ENCODE assay signal across 8 cellular contexts in the genomic region with DNA sequence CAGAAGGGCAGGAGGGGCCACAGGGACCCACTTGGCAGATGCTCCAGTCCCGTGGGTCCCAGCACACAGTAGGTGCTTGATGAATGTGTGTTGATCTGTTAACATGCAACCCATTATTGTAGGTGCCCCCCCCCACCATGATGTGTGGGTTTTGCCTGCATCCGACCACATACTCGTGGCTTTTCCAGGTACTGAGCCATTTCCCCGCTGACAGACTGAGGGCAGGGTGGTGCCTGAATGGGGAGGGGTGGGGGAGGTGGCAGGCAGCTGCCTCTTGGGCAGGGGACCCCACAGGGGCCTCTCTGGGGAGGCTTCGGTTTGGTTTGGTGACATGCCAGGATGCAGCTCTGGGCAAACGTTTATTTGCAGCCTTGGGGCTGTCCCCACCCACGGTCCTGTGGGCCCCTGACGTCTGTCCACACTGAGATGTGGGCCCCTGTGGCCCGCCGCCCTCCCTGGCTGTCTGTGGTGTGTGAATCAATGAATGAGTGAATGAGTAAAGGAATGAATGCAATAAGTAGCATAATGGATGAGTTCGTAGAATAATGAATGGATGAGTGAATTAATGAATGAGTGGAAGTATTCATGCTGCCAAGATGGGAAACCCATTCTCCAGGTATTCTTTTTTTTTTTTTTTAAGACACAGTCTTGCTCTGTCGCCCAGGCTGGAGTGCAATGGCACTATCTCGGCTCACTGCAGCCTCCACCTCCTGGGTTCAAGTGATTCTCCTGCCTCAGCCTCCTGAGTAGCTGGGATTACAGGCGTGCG. TPM values are rescaled to one million over a fixed set of nuclear protein-coding genes. Genes with fewer than 3 reads are reported as not detected.
DNase-seq lines count a peak whose midpoint lies in the region; ATAC-seq and TF ChIP-seq lines count a peak whose summit lies in the region.

No MANE protein-coding gene starts in this region.

- TF ChIP-seq POLR2A in breast epithelium (IDR thresholded peaks at IDR 0.05), result no peak

- H3K36me3 ChIP-seq in breast epithelium (no peaks in the 10 kb centered on the region), urinary bladder (ENCODE audit: insufficient read depth) (no peaks in the 10 kb centered on the region)

- no peaks in the 10 kb centered on the region for H3K9me3 ChIP-seq in breast epithelium

- H3K4me3 Mint-ChIP-seq in activated B cell treated with CpG ODN at 0.5 μM for 24 hours (peak overlapping the region; percentile 95), progenitor cell of endocrine pancreas (ENCODE audit: low read depth) (peak overlapping the region; percentile 66)

- H3K27ac ChIP-seq in breast epithelium (peak overlapping the region; percentile 99 to 100), urinary bladder (ENCODE audit: low read depth) (peak overlapping the region; percentile 34)

- DNase-seq in activated B cell treated with CpG ODN at 0.5 μM for 24 hours (peak; percentile 83), breast epithelium (ENCODE audit: low spot score in 2 of 2) (no peak), progenitor cell of endocrine pancreas (ENCODE audit: low spot score, unreplicated experiment) (no peak), 8988T (no peak), NCI-H345 (lab: John Stamatoyannopoulos, UW) (no peak), NCI-H1694 (lab: John Stamatoyannopoulos, UW) (no peak)

- H3K4me3 ChIP-seq in breast epithelium, result no peak overlapping the region
- no peak overlapping the region for H3K4me3 ChIP-seq in urinary bladder (ENCODE audit: low read depth, low read length)

- 38% methylated on average over 15 of the region's 15 CpGs for WGBS in urinary bladder

- peak; percentile 30 for ATAC-seq in HG02623 (IDR thresholded peaks at IDR 0.05; ENCODE audit: unreplicated experiment)
- peak; percentile 57 for ATAC-seq in activated B cell treated with CpG ODN at 0.5 μM for 24 hours (ENCODE audit: low read depth)

- H3K27me3 ChIP-seq in breast epithelium, result no peaks in the 10 kb centered on the region

- TF ChIP-seq CTCF in activated B cell treated with CpG ODN at 0.5 μM for 24 hours (IDR thresholded peaks at IDR 0.05) (no peak), breast epithelium (IDR thresholded peaks at IDR 0.05) (no peak), progenitor cell of endocrine pancreas (IDR thresholded peaks at IDR 0.05; ENCODE audit: unreplicated experiment) (no peak)

- POLR2A ChIA-PET in activated B cell treated with CpG ODN at 0.5 μM for 24 hours (lab: Charles Lee), result interaction anchor here (0.6 to 9.5 kb wide), 14 partner anchors 12 to 764 kb away, joined by 3 to 926 read pairs (median 4); partner anchors contain the start of genes IQCN, JUND, LSM4 and MPV17L2

- no peaks in the 10 kb centered on the region for H3K27me3 Mint-ChIP-seq in activated B cell treated with CpG ODN at 0.5 μM for 24 hours
- H3K27me3 Mint-ChIP-seq in progenitor cell of endocrine pancreas, result no peaks in the 10 kb centered on the region

- H3K36me3 Mint-ChIP-seq in activated B cell treated with CpG ODN at 0.5 μM for 24 hours (ENCODE audit: low read depth) (peaks cover 2% of the 10 kb centered on the region), progenitor cell of endocrine pancreas (ENCODE audit: insufficient read depth) (no peaks in the 10 kb centered on the region)

- CTCF ChIA-PET in activated B cell treated with CpG ODN at 0.5 μM for 24 hours (lab: Charles Lee), result interaction anchor here (0.6 to 2.6 kb wide), 5 partner anchors 10 to 282 kb away, joined by 3 to 30 read pairs (median 3); partner anchors contain the start of genes ARRDC2, JUND and LSM4

- H3K4me1 ChIP-seq in breast epithelium, result no peaks in the 10 kb centered on the region
- no peaks in the 10 kb centered on the region for H3K4me1 ChIP-seq in urinary bladder (ENCODE audit: insufficient read depth)

- peak overlapping the region; percentile 96 for H3K27ac Mint-ChIP-seq in activated B cell treated with CpG ODN at 0.5 μM for 24 hours
- peak overlapping the region; percentile 84 for H3K27ac Mint-ChIP-seq in progenitor cell of endocrine pancreas

- intact Hi-C loops in activated B cell treated with CpG ODN at 0.5 μM for 24 hours (cut with micrococcal nuclease), result loop anchor here (1.0 kb wide), 3 partner anchors 9 to 33 kb away; partner anchors contain the start of genes JUND and LSM4
- intact Hi-C loops in breast epithelium (cut with DNase I; ENCODE audit: low total_unique reads), result no loop called here

- no peaks in the 10 kb centered on the region for H3K9me3 Mint-ChIP-seq in activated B cell treated with CpG ODN at 0.5 μM for 24 hours
- no peaks in the 10 kb centered on the region for H3K9me3 Mint-ChIP-seq in progenitor cell of endocrine pancreas (ENCODE audit: low read depth)

- H3K4me1 Mint-ChIP-seq in activated B cell treated with CpG ODN at 0.5 μM for 24 hours (peaks cover 66% of the 10 kb centered on the region), progenitor cell of endocrine pancreas (ENCODE audit: low read depth) (peaks cover 16% of the 10 kb centered on the region)

RNA-seq across cellular contexts. Expression of gene JUND, which starts 9.0 kb away (rescaled TPM):
- total RNA-seq in activated B cell treated with CpG ODN at 0.5 μM for 24 hours (206 and 225 TPM in 2 replicates), breast epithelium (100 to 1,000 TPM; 325 to 833 (median 602) TPM), progenitor cell of endocrine pancreas (158 and 168 TPM in 2 replicates), urinary bladder (59.5 TPM)
- 473 TPM for polyA plus RNA-seq in urinary bladder

RNA-seq across cellular contexts. Expression of gene IQCN, which starts 16.2 kb away (rescaled TPM):
- total RNA-seq in activated B cell treated with CpG ODN at 0.5 μM for 24 hours, result 15.6 and 17.8 TPM in 2 replicates
- 10 to 100 TPM in 1 of 3 donors, 1 to 10 TPM in 2; 7.0 to 16.6 (median 9.5) TPM for total RNA-seq in breast epithelium
- 10.5 and 10.9 TPM in 2 replicates for total RNA-seq in progenitor cell of endocrine pancreas
- 1.3 TPM for total RNA-seq in urinary bladder
- 1.8 TPM for polyA plus RNA-seq in urinary bladder

RNA-seq across cellular contexts. Expression of gene LSM4, which starts 32.4 kb away (rescaled TPM):
- total RNA-seq in activated B cell treated with CpG ODN at 0.5 μM for 24 hours (59.2 and 70.3 TPM in 2 replicates), breast epithelium (100 to 1,000 TPM in 2 of 3 donors, 10 to 100 TPM in 1; 83.0 to 122 (median 120) TPM), progenitor cell of endocrine pancreas (150 and 154 TPM in 2 replicates), urinary bladder (56.5 TPM)
- polyA plus RNA-seq in urinary bladder, result 97.5 TPM

RNA-seq across cellular contexts. Expression of gene PGPEP1, which starts 50.0 kb away (rescaled TPM):
- total RNA-seq in activated B cell treated with CpG ODN at 0.5 μM for 24 hours, result 5.6 and 6.9 TPM in 2 replicates
- total RNA-seq in breast epithelium, result 10 to 100 TPM; 22.5 to 29.2 (median 25.9) TPM
- 43.5 and 51.3 TPM in 2 replicates for total RNA-seq in progenitor cell of endocrine pancreas
- total RNA-seq in urinary bladder, result 13.9 TPM
- 19.0 TPM for polyA plus RNA-seq in urinary bladder
